ENCODE assay signal across 13 cellular contexts in the genomic region with DNA sequence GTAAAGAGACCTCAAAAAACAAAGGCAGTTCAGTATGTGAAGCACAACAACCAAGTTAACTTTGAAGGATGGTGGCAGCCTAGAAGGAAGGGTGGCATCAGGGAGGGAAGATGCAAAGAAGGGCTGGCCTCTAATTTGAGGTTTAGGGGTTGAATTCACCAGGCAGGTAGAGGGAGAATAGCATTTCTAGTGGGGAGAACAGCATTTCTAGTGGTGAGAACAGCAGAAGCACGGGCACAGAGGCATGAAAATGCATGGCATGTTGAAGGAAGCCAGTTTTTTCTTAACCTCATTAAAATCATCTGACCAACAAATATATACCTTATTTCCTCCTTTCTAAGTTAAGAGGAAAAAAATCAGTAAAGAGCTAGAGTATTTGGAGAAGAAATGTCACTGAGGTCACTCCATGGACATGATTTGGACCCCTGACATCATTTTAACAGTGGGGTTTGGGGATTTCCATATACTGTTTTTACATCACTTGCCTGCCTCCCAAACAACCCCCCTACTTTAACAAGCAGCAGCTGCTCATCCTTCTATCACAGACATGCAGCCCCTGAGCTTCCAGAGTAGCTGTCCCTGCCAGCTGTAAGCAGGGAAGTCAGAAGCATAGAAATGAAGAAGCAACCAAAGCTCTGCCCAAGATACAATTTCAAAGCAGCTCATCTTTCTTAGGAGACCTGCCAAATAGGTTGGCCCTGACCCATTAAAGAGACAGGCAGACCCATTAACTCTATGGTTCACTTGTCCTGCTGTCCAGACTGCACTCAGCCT. TPM values are rescaled to one million over a fixed set of nuclear protein-coding genes. Genes with fewer than 3 reads are reported as not detected.
DNase-seq lines count a peak whose midpoint lies in the region; ATAC-seq and TF ChIP-seq lines count a peak whose summit lies in the region.
"Had no signal": no experiment of that assay in that cellular context is flagged by ENCODE, and none has a peak within 500 bp of the region (broad histone marks: within the 10 kb centered on the region; RNA-seq: fewer than 3 reads in every experiment).

No MANE protein-coding gene starts in this region.

- H3K36me3 Mint-ChIP-seq in MCF 10A (ENCODE audit: insufficient read depth, unreplicated experiment): peaks cover 6% of the 10 kb centered on the region

- peaks cover 3% of the 10 kb centered on the region for H3K36me3 ChIP-seq in mammary epithelial cell (ENCODE audit: insufficient read depth, low read length)
- H3K36me3 ChIP-seq in thoracic aorta: no peaks in the 10 kb centered on the region
- peaks cover 0 to 6% of the 10 kb centered on the region in 2 donors for H3K36me3 ChIP-seq in neuronal stem cell (replicated peaks in 1 of 2; ENCODE audit: control insufficient read depth in 2 of 2, insufficient read depth in 2 of 2, low read length in 2 of 2)

- BruUV-seq in MCF 10A (replicated peaks; lab: Mats Ljungman, UMichigan): no TSS peak
- no TSS peak for BruUV-seq in mammary epithelial cell (replicated peaks; lab: Mats Ljungman, UMichigan)

- H3K9ac ChIP-seq in mammary epithelial cell (ENCODE audit: insufficient read depth, low read length) (no peak overlapping the region), neuronal stem cell (ENCODE audit: low read depth, low read length, poor library complexity) (no peak overlapping the region)

- no peak overlapping the region for H2BK12ac ChIP-seq in neuronal stem cell (ENCODE audit: low read length)

- H4K8ac ChIP-seq in neuronal stem cell (ENCODE audit: low read depth, low read length): no peak overlapping the region

- H2BK5ac ChIP-seq in neuronal stem cell (ENCODE audit: low read length): no peak overlapping the region

- WGBS in mammary epithelial cell (ENCODE audit: low coverage, missing lambda C conversion rate): 47% methylated on average over 1 of the region's 1 CpG
- no CpG with 5 or more reads among the region's 1 CpG for WGBS in neuronal stem cell (ENCODE audit: extremely low coverage in 2 of 2, insufficient read length in 2 of 2, insufficient replicate concordance in 1 of 2), 2 donors

- H2AK5ac ChIP-seq in neuronal stem cell (ENCODE audit: low read depth, low read length): no peak overlapping the region

- H4K91ac ChIP-seq in neuronal stem cell (ENCODE audit: low read depth, low read length, poor library complexity): no peak overlapping the region

- H3K4me2 ChIP-seq in mammary epithelial cell (ENCODE audit: insufficient read depth, low read depth, low read length) (no peak overlapping the region), neuronal stem cell (ENCODE audit: insufficient read depth, low read length, poor library complexity, severe bottlenecking) (no peak overlapping the region)

- CTCF ChIA-PET in MCF 10A (lab: Yijun Ruan, JAX): interaction anchor here (0.9 to 1.2 kb wide), 3 partner anchors 11 to 18 kb away, joined by 3 to 5 read pairs (median 3); no protein-coding TSS in a partner anchor
- CTCF ChIA-PET in mammary epithelial cell (lab: Charles Lee; ENCODE audit: low non-redundant PET): no interaction called here

- H3K4me3 Mint-ChIP-seq in MCF 10A (ENCODE audit: unreplicated experiment): no peak overlapping the region
- H3K4me3 Mint-ChIP-seq: natural killer cell treated with Interleukin-12 subunit alpha and Interleukin-12 subunit beta and Interleukin-15 and Interleukin-18, amount 100 ng/mL, for 72 hours had no signal

- no peaks in the 10 kb centered on the region for H3K9me3 Mint-ChIP-seq in MCF 10A (ENCODE audit: unreplicated experiment)
- H3K9me3 Mint-ChIP-seq: natural killer cell treated with Interleukin-12 subunit alpha and Interleukin-12 subunit beta and Interleukin-15 and Interleukin-18, amount 100 ng/mL, for 72 hours had no signal

- no peak overlapping the region for H3K14ac ChIP-seq in neuronal stem cell (ENCODE audit: low read length)

- H3K18ac ChIP-seq in neuronal stem cell (ENCODE audit: low read length): no peak overlapping the region

- no peaks in the 10 kb centered on the region for H3K27me3 Mint-ChIP-seq in MCF 10A (ENCODE audit: insufficient read depth, unreplicated experiment)
- H3K27me3 Mint-ChIP-seq: natural killer cell treated with Interleukin-12 subunit alpha and Interleukin-12 subunit beta and Interleukin-15 and Interleukin-18, amount 100 ng/mL, for 72 hours had no signal

- H3K27ac Mint-ChIP-seq in MCF 10A (ENCODE audit: low read depth, unreplicated experiment): no peak overlapping the region

- H3K79me1 ChIP-seq in neuronal stem cell (ENCODE audit: low read depth, low read length): no peaks in the 10 kb centered on the region

- H2AFZ ChIP-seq in mammary epithelial cell (ENCODE audit: low read depth, low read length) (no peak overlapping the region), neuronal stem cell (ENCODE audit: low read length) (no peak overlapping the region)

- dilution Hi-C loops in mammary epithelial cell (cut with HindIII; ENCODE audit: low sequenced_read_pairs): no loop called here

- H3K4me1 ChIP-seq in mammary epithelial cell (ENCODE audit: insufficient read depth, low read length): no peaks in the 10 kb centered on the region
- peaks cover 15 to 66% of the 10 kb centered on the region in 2 donors for H3K4me1 ChIP-seq in thoracic aorta (ENCODE audit: control insufficient read depth in 1 of 2, low read depth in 2 of 2)
- H3K4me1 ChIP-seq in neuronal stem cell (ENCODE audit: control insufficient read depth in 2 of 2, insufficient read depth in 1 of 2, low read depth in 1 of 2, low read length in 2 of 2): no peaks in the 10 kb centered on the region

- no peak overlapping the region for H3K27ac ChIP-seq in mammary epithelial cell (ENCODE audit: insufficient read depth, low read depth, low read length)
- peak overlapping the region; percentile 37 to 49 for H3K27ac ChIP-seq in thoracic aorta
- no peak overlapping the region for H3K27ac ChIP-seq in neuronal stem cell (replicated peaks; ENCODE audit: low read length)

- H3K27me3 ChIP-seq in mammary epithelial cell (ENCODE audit: insufficient read depth, low read length): no peaks in the 10 kb centered on the region
- no peaks in the 10 kb centered on the region for H3K27me3 ChIP-seq in thoracic aorta (replicated peaks; ENCODE audit: insufficient read depth)
- H3K27me3 ChIP-seq in neuronal stem cell (ENCODE audit: control insufficient read depth in 3 of 3, insufficient read depth in 3 of 3, low read depth in 1 of 3, low read length in 3 of 3): no peaks in the 10 kb centered on the region
- H3K27me3 ChIP-seq: upper lobe of left lung had no signal

- in situ Hi-C loops in mammary epithelial cell (cut with MboI; ENCODE audit: low sequenced_read_pairs in 2 of 2): no loop called here
- in situ Hi-C loops in GM13976 (cut with MboI; ENCODE audit: low sequenced_read_pairs, unreplicated experiment): no loop called here

- H2BK15ac ChIP-seq in neuronal stem cell (ENCODE audit: low read length): no peak overlapping the region

- peaks cover 10% of the 10 kb centered on the region for H3K4me1 Mint-ChIP-seq in MCF 10A (ENCODE audit: insufficient read depth, unreplicated experiment)

- no peak overlapping the region for H2BK120ac ChIP-seq in neuronal stem cell (ENCODE audit: low read depth, low read length)

- no peaks in the 10 kb centered on the region for H4K20me1 ChIP-seq in mammary epithelial cell (ENCODE audit: insufficient read depth, low read length)

- H3K9me3 ChIP-seq in mammary epithelial cell (replicated peaks; ENCODE audit: insufficient read depth, low read length) (no peaks in the 10 kb centered on the region), thoracic aorta (no peaks in the 10 kb centered on the region), neuronal stem cell (replicated peaks in 1 of 2; ENCODE audit: control insufficient read depth in 2 of 2, insufficient read depth in 1 of 2, low read depth in 1 of 2, low read length in 2 of 2) (no peaks in the 10 kb centered on the region)
- H3K9me3 ChIP-seq: upper lobe of left lung had no signal

- no peak overlapping the region for H3K4ac ChIP-seq in neuronal stem cell (ENCODE audit: low read length)

- H3K4me3 ChIP-seq in mammary epithelial cell (replicated peaks in 1 of 3; ENCODE audit: insufficient read depth in 1 of 3, low read depth in 2 of 3, low read length in 3 of 3): no peak overlapping the region
- H3K4me3 ChIP-seq in thoracic aorta: no peak overlapping the region
- H3K4me3 ChIP-seq in neuronal stem cell (ENCODE audit: low read length in 2 of 2): no peak overlapping the region
- H3K4me3 ChIP-seq: upper lobe of left lung had no signal

- no peaks in the 10 kb centered on the region for H3K79me2 ChIP-seq in mammary epithelial cell (ENCODE audit: insufficient read depth, low read length)

- no peak for TF ChIP-seq CTCF in MCF 10A (IDR thresholded peaks at IDR 0.05; ENCODE audit: unreplicated experiment)
- no peak for TF ChIP-seq CTCF in mammary epithelial cell (conservative IDR thresholded peaks at IDR 0.05 in 1 of 2, IDR thresholded peaks at IDR 0.05 in 1 of 2; ENCODE audit: extremely low read depth in 1 of 2, insufficient read depth in 1 of 2, low read depth in 1 of 2, low read length in 2 of 2)
- TF ChIP-seq CTCF in thoracic aorta (IDR thresholded peaks at IDR 0.05): no peak
- no peak for TF ChIP-seq CTCF in GM13976 (IDR thresholded peaks at IDR 0.05; ENCODE audit: borderline replicate concordance, control extremely low read depth, extremely low read depth, insufficient read depth, missing control alignments)

- H3K23ac ChIP-seq in neuronal stem cell (ENCODE audit: low read depth, low read length, poor library complexity): no peak overlapping the region

- intact Hi-C loops in MCF 10A (cut with micrococcal nuclease): no loop called here
- intact Hi-C loops in mammary epithelial cell (cut with micrococcal nuclease): no loop called here

- POLR2A ChIA-PET in MCF 10A (lab: Yijun Ruan, JAX): interaction anchor here (0.7 to 3.6 kb wide), 5 partner anchors 9 to 519 kb away, joined by 3 to 22 read pairs (median 4); a partner anchor contains a TSS

- DNase-seq in MCF 10A (ENCODE audit: unreplicated experiment): peak; percentile 29
- DNase-seq in mammary epithelial cell: no peak
- peak; percentile 38 for DNase-seq in amniotic epithelial cell (ENCODE audit: low read depth)
- peak; percentile 57 for DNase-seq in iris pigment epithelial cell (ENCODE audit: low read depth)
- no peak for DNase-seq in thoracic aorta (ENCODE audit: low spot score)
- no peak for DNase-seq in neuronal stem cell (ENCODE audit: low spot score)
- DNase-seq in GM13976 (ENCODE audit: low spot score): no peak
- no peak for DNase-seq in NCI-H1105 (lab: John Stamatoyannopoulos, UW)
- DNase-seq: stimulated activated CD4-positive, alpha-beta T cell treated with anti-CD3 and anti-CD28 coated beads, Interleukin-2, amount 100 ng/mL, for 48 hours; SW 1271; upper lobe of left lung had no signal

- no peak for ATAC-seq in thoracic aorta (ENCODE audit: insufficient number of reproducible peaks, low FRiP score, low read depth)
- ATAC-seq: natural killer cell treated with Interleukin-12 subunit alpha and Interleukin-12 subunit beta and Interleukin-15 and Interleukin-18, amount 100 ng/mL, for 72 hours had no signal

RNA-seq across cellular contexts. Expression of a gene that starts 2.4 kb away (rescaled TPM):
- total RNA-seq in MCF 10A (2022) (0.91 and 0.93 TPM in 2 replicates), mammary epithelial cell (1 to 10 TPM in 1 of 2 donors, under 1 TPM in 1; 0.31 to 1.0 TPM), thoracic aorta (10 to 100 TPM; 13.3 to 35.2 TPM)
- 0.12 TPM for polyA plus RNA-seq in mammary epithelial cell
- not detected for polyA minus RNA-seq in mammary epithelial cell
- 0.79 TPM for polyA plus RNA-seq in neuronal stem cell (2013, experiment 1 of 2)
- 0.64 TPM for polyA plus RNA-seq in neuronal stem cell (2013, experiment 2 of 2)
- total RNA-seq: bronchial epithelial cell had no signal

RNA-seq across cellular contexts. Expression of a gene that starts 14.4 kb away (rescaled TPM):
- total RNA-seq in MCF 10A (2022) (47.9 and 55.4 TPM in 2 replicates), mammary epithelial cell (10 to 100 TPM; 11.3 to 41.1 TPM), thoracic aorta (10 to 100 TPM; 15.2 to 51.3 TPM)
- 39.9 TPM for polyA plus RNA-seq in mammary epithelial cell
- 3.2 TPM for polyA minus RNA-seq in mammary epithelial cell
- 121 TPM for polyA plus RNA-seq in neuronal stem cell (2013, experiment 1 of 2)
- polyA plus RNA-seq in neuronal stem cell (2013, experiment 2 of 2): 117 TPM

RNA-seq across cellular contexts. Expression of a gene that starts 40.0 kb away (rescaled TPM):
- total RNA-seq in MCF 10A (2022) (not detected in 2 replicates), mammary epithelial cell (under 1 TPM in 1 of 2 donors, not detected in 1; 0.17 TPM), thoracic aorta (10 to 100 TPM in 1 of 2 donors, not detected in 1; 11.4 TPM)
- 0.07 TPM for polyA plus RNA-seq in mammary epithelial cell
- not detected for polyA minus RNA-seq in mammary epithelial cell
- polyA plus RNA-seq in neuronal stem cell (2013, experiment 1 of 2): 23.2 TPM
- polyA plus RNA-seq in neuronal stem cell (2013, experiment 2 of 2): 22.2 TPM
- total RNA-seq: bronchial epithelial cell; natural killer cell treated with Interleukin-12 subunit alpha and Interleukin-12 subunit beta and Interleukin-15 and Interleukin-18, amount 100 ng/mL, for 72 hours had no signal

Comparison
In these comparisons a context has a peak if more than half of its experiments do, and no peak if none do; other contexts are left out.
1. DNase-seq: peak in MCF 10A (single experiment), amniotic epithelial cell (single experiment) and iris pigment epithelial cell (single experiment); none in mammary epithelial cell (single experiment), thoracic aorta (single experiment), neuronal stem cell (single experiment), GM13976 (single experiment) and NCI-H1105 (single experiment).
2. H3K27ac ChIP-seq: peak in thoracic aorta (2 of 2); none in mammary epithelial cell (single experiment) and neuronal stem cell (single experiment).